22 cellular contexts compared by ENCODE assay signal in the genomic region with DNA sequence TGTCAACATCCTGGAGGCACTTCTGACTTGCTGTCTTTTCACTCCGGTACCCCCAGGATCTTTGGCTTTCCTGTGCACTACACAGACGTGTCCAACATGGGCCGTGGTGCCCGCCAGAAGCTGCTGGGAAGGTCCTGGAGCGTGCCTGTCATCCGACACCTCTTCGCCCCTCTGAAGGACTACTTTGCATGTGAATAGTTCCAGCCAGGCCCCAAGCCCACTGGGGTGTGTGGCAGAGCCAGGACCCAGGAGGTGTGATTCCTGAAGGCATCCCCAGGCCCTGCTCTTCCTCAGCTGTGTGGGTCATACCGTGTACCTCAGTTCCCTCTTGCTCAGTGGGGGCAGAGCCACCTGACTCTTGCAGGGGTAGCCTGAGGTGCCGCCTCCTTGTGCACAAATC. TPM values are rescaled to one million over a fixed set of nuclear protein-coding genes. Genes with fewer than 3 reads are reported as not detected.
DNase-seq lines count a peak whose midpoint lies in the region; ATAC-seq and TF ChIP-seq lines count a peak whose summit lies in the region.
"Had no signal": no experiment of that assay in that cellular context is flagged by ENCODE, and none has a peak within 500 bp of the region (broad histone marks: within the 10 kb centered on the region; RNA-seq: fewer than 3 reads in every experiment).

No MANE protein-coding gene starts in this region.

- H3K4me1 ChIP-seq in A673 (ENCODE audit: insufficient read depth, low read length, poor library complexity, severe bottlenecking) = peaks cover 7% of the 10 kb centered on the region
- H3K4me1 ChIP-seq in CD4-positive, alpha-beta memory T cell (ENCODE audit: insufficient read depth, low read length) = no peaks in the 10 kb centered on the region
- H3K4me1 ChIP-seq: gastroesophageal sphincter had no signal

- peaks cover 69% of the 10 kb centered on the region for H3K4me1 Mint-ChIP-seq in WTC11
- peaks cover 0 to 3% (median 0%) of the 10 kb centered on the region in 4 donors for H3K4me1 Mint-ChIP-seq in CD4-positive, alpha-beta memory T cell
- H3K4me1 Mint-ChIP-seq: natural killer cell had no signal

- no peaks in the 10 kb centered on the region for H3K27me3 Mint-ChIP-seq in WTC11 (ENCODE audit: low read depth)
- H3K27me3 Mint-ChIP-seq in CD4-positive, alpha-beta memory T cell = no peaks in the 10 kb centered on the region

- peak; percentile 68 for ATAC-seq in WTC11
- no peak for ATAC-seq in HG02840 (IDR thresholded peaks at IDR 0.05; ENCODE audit: low FRiP score, unreplicated experiment)
- ATAC-seq: gastroesophageal sphincter, HCT116, left colon, natural killer cell had no signal

- no peaks in the 10 kb centered on the region for H3K27me3 ChIP-seq in A673 (replicated peaks; ENCODE audit: insufficient read depth, low read depth, low read length, poor library complexity)
- H3K27me3 ChIP-seq in H7 (ENCODE audit: control insufficient read depth, insufficient read depth, low read length) = no peaks in the 10 kb centered on the region
- no peaks in the 10 kb centered on the region for H3K27me3 ChIP-seq in CD4-positive, alpha-beta memory T cell (ENCODE audit: insufficient read depth, low read length)
- H3K27me3 ChIP-seq: esophagus squamous epithelium, gastroesophageal sphincter had no signal

- BruUV-seq in A673 (replicated peaks; lab: Mats Ljungman, UMichigan) = no TSS peak

- intact Hi-C loops in A673 (cut with micrococcal nuclease; ENCODE audit: unreplicated experiment) = no loop called here
- intact Hi-C loops in CD4-positive, alpha-beta memory T cell (cut with micrococcal nuclease) = no loop called here

- no peaks in the 10 kb centered on the region for H3K9me3 Mint-ChIP-seq in WTC11
- H3K9me3 Mint-ChIP-seq in CD4-positive, alpha-beta memory T cell = peaks cover 0 to 1% (median 0%) of the 10 kb centered on the region in 8 donors
- H3K9me3 Mint-ChIP-seq: CD14-positive monocyte, natural killer cell had no signal

- no peak overlapping the region for H3K27ac ChIP-seq in A673 (ENCODE audit: low read depth, low read length, poor library complexity, severe bottlenecking)
- H3K27ac ChIP-seq in CD4-positive, alpha-beta memory T cell (ENCODE audit: low read depth, low read length) = no peak overlapping the region
- H3K27ac ChIP-seq: gastroesophageal sphincter, KMS-11, RWPE1, VCaP had no signal

- CTCF ChIA-PET in A673 (lab: Charles Lee) = interaction anchor here (0.7 kb wide), 1 partner anchor 17 kb away, joined by 4 read pairs; no protein-coding TSS in a partner anchor
- CTCF ChIA-PET in WTC11 (lab: Charles Lee) = interaction anchor here (0.8 to 1.5 kb wide), 3 partner anchors 15 to 28 kb away, joined by 3 to 4 read pairs (median 3); no protein-coding TSS in a partner anchor
- CTCF ChIA-PET in CD4-positive, alpha-beta memory T cell (lab: Charles Lee; ENCODE audit: partially characterized antibody) = no interaction called here

- POLR2A ChIA-PET in A673 (lab: Charles Lee; ENCODE audit: low non-redundant PET) (no interaction called here), WTC11 (lab: Charles Lee) (interaction anchor here (0.6 kb wide), 1 partner anchor 17 kb away, joined by 3 read pairs; no protein-coding TSS in a partner anchor)
- POLR2A ChIA-PET in CD4-positive, alpha-beta memory T cell (lab: Charles Lee; ENCODE audit: partially characterized antibody) = no interaction called here

- DNase-seq in A673 (ENCODE audit: low spot score) (peak; percentile 15), H7 (peak; percentile 76), WTC11 (ENCODE audit: low spot score) (peak; percentile 74), left kidney (ENCODE audit: low read depth, low spot score) (peak; percentile 83)
- no peak for DNase-seq in CD4-positive, alpha-beta memory T cell
- DNase-seq in activated CD4-positive, alpha-beta T cell treated with anti-CD3 and anti-CD28 coated beads for 48 hours = no peak
- DNase-seq: activated CD4-positive, alpha-beta T cell treated with anti-CD3 and anti-CD28 coated beads, Interleukin-2, amount 50 U/mL, for 4 hours; activated CD8-positive, alpha-beta memory T cell treated with anti-CD3 and anti-CD28 coated beads, Interleukin-2, amount 50 U/mL, for 4 hours; esophagus squamous epithelium; GF-D8; left colon; natural killer cell; NCI-H1930; SK-N-SH had no signal

- peak overlapping the region; percentile 95 for H3K27ac Mint-ChIP-seq in WTC11
- H3K27ac Mint-ChIP-seq in CD4-positive, alpha-beta memory T cell = no peak overlapping the region
- H3K27ac Mint-ChIP-seq: natural killer cell had no signal

- H3K4me3 Mint-ChIP-seq in WTC11 = peak overlapping the region; percentile 45
- no peak overlapping the region for H3K4me3 Mint-ChIP-seq in CD4-positive, alpha-beta memory T cell
- H3K4me3 Mint-ChIP-seq: CD14-positive monocyte, natural killer cell had no signal

- no peak overlapping the region for H3K4me3 ChIP-seq in A673 (ENCODE audit: low read depth, low read length, poor library complexity, severe bottlenecking)
- no peak overlapping the region for H3K4me3 ChIP-seq in H7 (ENCODE audit: insufficient read depth, low read depth, low read length)
- no peak overlapping the region for H3K4me3 ChIP-seq in CD4-positive, alpha-beta memory T cell (ENCODE audit: low read length in 2 of 2)
- H3K4me3 ChIP-seq: esophagus squamous epithelium, gastroesophageal sphincter had no signal

- H3K36me3 Mint-ChIP-seq in WTC11 = peaks cover 77% of the 10 kb centered on the region
- H3K36me3 Mint-ChIP-seq in CD4-positive, alpha-beta memory T cell = no peaks in the 10 kb centered on the region
- H3K36me3 Mint-ChIP-seq: natural killer cell had no signal

- H3K9me3 ChIP-seq in A673 (ENCODE audit: low read depth, low read length, poor library complexity, severe bottlenecking) = no peaks in the 10 kb centered on the region
- no peaks in the 10 kb centered on the region for H3K9me3 ChIP-seq in CD4-positive, alpha-beta memory T cell (ENCODE audit: control insufficient read depth in 1 of 2, low read length in 2 of 2)
- H3K9me3 ChIP-seq: esophagus squamous epithelium, gastroesophageal sphincter, SK-N-SH had no signal

- no peak for TF ChIP-seq CTCF in A673 (conservative IDR thresholded peaks at IDR 0.05; ENCODE audit: low read depth, low read length)
- no peak for TF ChIP-seq CTCF in WTC11 (IDR thresholded peaks at IDR 0.05)

- no peaks in the 10 kb centered on the region for H3K36me3 ChIP-seq in A673 (ENCODE audit: insufficient read depth, low read length, poor library complexity, severe bottlenecking)
- peaks cover 68% of the 10 kb centered on the region for H3K36me3 ChIP-seq in H7 (replicated peaks; ENCODE audit: control insufficient read depth, insufficient read depth, low read length)
- H3K36me3 ChIP-seq in CD4-positive, alpha-beta memory T cell (ENCODE audit: insufficient read depth, low read length) = no peaks in the 10 kb centered on the region

TF ChIP-seq in WTC11, 78 proteins besides CTCF, POLR2A, EP300 and RAD21:
- TF ChIP-seq OVOL2 (CRISPR knock-in tag; IDR thresholded peaks at IDR 0.05; ENCODE audit: borderline replicate concordance) = no peak
- TF ChIP-seq, protein P1, sequence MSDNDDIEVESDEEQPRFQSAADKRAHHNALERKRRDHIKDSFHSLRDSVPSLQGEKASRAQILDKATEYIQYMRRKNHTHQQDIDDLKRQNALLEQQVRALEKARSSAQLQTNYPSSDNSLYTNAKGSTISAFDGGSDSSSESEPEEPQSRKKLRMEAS (CRISPR knock-in tag; IDR thresholded peaks at IDR 0.05) = 0 out of 2 replicates have a peak, but pooled peaks have one; percentile 46
- TF ChIP-seq, protein P2, sequence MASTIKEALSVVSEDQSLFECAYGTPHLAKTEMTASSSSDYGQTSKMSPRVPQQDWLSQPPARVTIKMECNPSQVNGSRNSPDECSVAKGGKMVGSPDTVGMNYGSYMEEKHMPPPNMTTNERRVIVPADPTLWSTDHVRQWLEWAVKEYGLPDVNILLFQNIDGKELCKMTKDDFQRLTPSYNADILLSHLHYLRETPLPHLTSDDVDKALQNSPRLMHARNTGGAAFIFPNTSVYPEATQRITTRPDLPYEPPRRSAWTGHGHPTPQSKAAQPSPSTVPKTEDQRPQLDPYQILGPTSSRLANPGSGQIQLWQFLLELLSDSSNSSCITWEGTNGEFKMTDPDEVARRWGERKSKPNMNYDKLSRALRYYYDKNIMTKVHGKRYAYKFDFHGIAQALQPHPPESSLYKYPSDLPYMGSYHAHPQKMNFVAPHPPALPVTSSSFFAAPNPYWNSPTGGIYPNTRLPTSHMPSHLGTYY (CRISPR knock-in tag; IDR thresholded peaks at IDR 0.05) = 0 out of 2 replicates have a peak, but pooled peaks have one; percentile 46
- TF ChIP-seq E2F5 (CRISPR knock-in tag; IDR thresholded peaks at IDR 0.05) = no peak

RNA-seq across cellular contexts. Expression of gene MAPRE1, which starts 12.0 kb away (rescaled TPM):
- 183 and 201 TPM in 2 replicates for total RNA-seq in A673 (2021)
- total RNA-seq in H7 (2014; rRNA removed; shearing (Covaris generic)) = 106 and 108 TPM in 2 replicates
- total RNA-seq in WTC11 (2021) = 154 to 159 TPM (median 155 TPM) in 3 replicates
- total RNA-seq in CD4-positive, alpha-beta memory T cell = 10 to 100 TPM; 78.1 to 78.6 TPM
- polyA plus RNA-seq in CD4-positive, alpha-beta memory T cell = 100 to 1,000 TPM in 1 of 2 donors, 10 to 100 TPM in 1; 95.9 to 140 TPM

RNA-seq across cellular contexts. Expression of gene DNMT3B, which starts 45.5 kb away (rescaled TPM):
- total RNA-seq in A673 (2021) = 3.8 and 5.7 TPM in 2 replicates
- 496 and 585 TPM in 2 replicates for total RNA-seq in H7 (2014; rRNA removed; shearing (Covaris generic))
- 638 to 682 TPM (median 641 TPM) in 3 replicates for total RNA-seq in WTC11 (2021)
- total RNA-seq in CD4-positive, alpha-beta memory T cell = under 1 TPM; 0.38 to 0.47 TPM
- under 1 TPM in 1 of 2 donors, not detected in 1; 0.16 TPM for polyA plus RNA-seq in CD4-positive, alpha-beta memory T cell

RNA-seq across cellular contexts. Expression of gene EFCAB8, which starts 51.0 kb away (rescaled TPM):
- total RNA-seq in A673 (2021) = 0.13 TPM in 1 of 2 replicates, not detected in the other
- 0.17 and 0.44 TPM in 2 replicates for total RNA-seq in H7 (2014; rRNA removed; shearing (Covaris generic))
- total RNA-seq in WTC11 (2021) = 0.17 to 0.55 TPM (median 0.32 TPM) in 3 replicates
- total RNA-seq in CD4-positive, alpha-beta memory T cell = 1 to 10 TPM; 1.5 to 1.8 TPM
- not detected for polyA plus RNA-seq in CD4-positive, alpha-beta memory T cell
- total RNA-seq: NCI-H460 had no signal
- polyA plus RNA-seq: CD14-positive monocyte, SK-N-SH had no signal

Comparison
In these comparisons a context has a peak if more than half of its experiments do, and no peak if none do; other contexts are left out.
1. DNase-seq: peak in A673 (single experiment), H7 (single experiment), WTC11 (single experiment) and left kidney (single experiment); none in CD4-positive, alpha-beta memory T cell (0 of 5) and activated CD4-positive, alpha-beta T cell treated with anti-CD3 and anti-CD28 coated beads for 48 hours (single experiment).
2. RNA of gene DNMT3B, which starts 45.5 kb away (total RNA-seq): 638 to 682 TPM in WTC11 and 496 to 585 TPM in H7; 3.8 to 5.7 TPM in A673 and 0.38 to 0.47 TPM in CD4-positive, alpha-beta memory T cell; every median in the first group is over 10 times any median in the second.